In the genomic region with DNA sequence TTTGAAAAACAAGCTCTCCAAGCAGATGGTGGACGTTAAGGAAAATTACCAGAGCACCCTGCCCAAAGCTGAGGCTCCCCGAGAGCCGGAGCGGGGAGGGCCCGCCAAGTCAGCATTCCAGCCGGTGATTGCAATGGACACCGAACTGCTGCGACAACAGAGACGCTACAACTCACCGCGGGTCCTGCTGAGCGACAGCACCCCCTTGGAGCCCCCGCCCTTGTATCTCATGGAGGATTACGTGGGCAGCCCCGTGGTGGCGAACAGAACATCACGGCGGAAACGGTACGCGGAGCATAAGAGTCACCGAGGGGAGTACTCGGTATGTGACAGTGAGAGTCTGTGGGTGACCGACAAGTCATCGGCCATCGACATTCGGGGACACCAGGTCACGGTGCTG, we compare ENCODE assay signal across 9 cellular contexts.
"Had no signal": no experiment of that assay in that cellular context is flagged by ENCODE, and none has a peak within 500 bp of the region (broad histone marks: within the 10 kb centered on the region; RNA-seq: fewer than 3 reads in every experiment).

No MANE protein-coding gene starts in this region.

- H3K9ac ChIP-seq: GM23248 had no signal

- H3K27ac ChIP-seq: GM23248 had no signal

- H3K9me3 Mint-ChIP-seq: H9 had no signal

- DNase-seq: GM23248, GOT3, H9, HCEC 1CT, IMR-90, KG1 had no signal

- FAIRE-seq: H54, HTR-8/SVneo, K562 had no signal

- H3K4me3 ChIP-seq: GM23248, K562 had no signal

- H2AFZ ChIP-seq: GM23248 had no signal

- H3K27ac Mint-ChIP-seq: H9 had no signal

- H3K4me3 Mint-ChIP-seq: H9 had no signal
